ENCODE assay signal across 23 cellular contexts in genomic region chr11:30873924-30874323, GRCh38.
DNase-seq lines count a peak whose midpoint lies in the region; ATAC-seq and TF ChIP-seq lines count a peak whose summit lies in the region.
"Had no signal": no experiment of that assay in that cellular context is flagged by ENCODE, and none has a peak within 500 bp of the region (broad histone marks: within the 10 kb centered on the region; RNA-seq: fewer than 3 reads in every experiment).

No MANE protein-coding gene starts in this region.

- H3K27me3 Mint-ChIP-seq in mesothelial cell of epicardium (ENCODE audit: low read depth), result no peaks in the 10 kb centered on the region
- H3K27me3 Mint-ChIP-seq: CD4-positive, alpha-beta T cell; CD8-positive, alpha-beta memory T cell had no signal

- no peak overlapping the region for H3K4me2 ChIP-seq in OCI-LY7 (ENCODE audit: low read length)
- H3K4me2 ChIP-seq: A549; BLaER1 treated with 17β-estradiol and CSF1 and Interleukin-3, amounts not matched to agents 10 nM and 100 nM had no signal

- H3K4me1 ChIP-seq in OCI-LY7 (ENCODE audit: insufficient read depth, low read length, poor library complexity, severe bottlenecking), result no peaks in the 10 kb centered on the region
- H3K4me1 ChIP-seq: A549; BE2C; BLaER1 treated with 17β-estradiol and CSF1 and Interleukin-3, amounts not matched to agents 10 nM and 100 nM had no signal

- no peaks in the 10 kb centered on the region for H4K20me1 ChIP-seq in OCI-LY7 (ENCODE audit: insufficient read depth, low read length)
- H4K20me1 ChIP-seq: BLaER1 treated with 17β-estradiol and CSF1 and Interleukin-3, amounts not matched to agents 10 nM and 100 nM had no signal

- no peaks in the 10 kb centered on the region for H3K9me2 ChIP-seq in OCI-LY7 (ENCODE audit: insufficient read depth, low read length)

- H3K4me1 Mint-ChIP-seq in mesothelial cell of epicardium, result peaks cover 63% of the 10 kb centered on the region
- H3K4me1 Mint-ChIP-seq: CD14-positive monocyte; CD8-positive, alpha-beta memory T cell had no signal

- intact Hi-C loops in OCI-LY7 (cut with micrococcal nuclease; ENCODE audit: unreplicated experiment), result no loop called here

- peak overlapping the region; percentile 57 for H3K27ac Mint-ChIP-seq in mesothelial cell of epicardium
- H3K27ac Mint-ChIP-seq: CD14-positive monocyte; CD4-positive, alpha-beta T cell; CD8-positive, alpha-beta memory T cell had no signal

- POLR2A ChIA-PET in OCI-LY7 (lab: Charles Lee), result no interaction called here

- no peak for TF ChIP-seq CTCF in mesothelial cell of epicardium (IDR thresholded peaks at IDR 0.05; ENCODE audit: unreplicated experiment)
- TF ChIP-seq CTCF in OCI-LY7 (conservative IDR thresholded peaks at IDR 0.05; ENCODE audit: low read length), result no peak

- no peak overlapping the region for H2AFZ ChIP-seq in OCI-LY7 (ENCODE audit: low read length)

- no peaks in the 10 kb centered on the region for H3K9me3 Mint-ChIP-seq in mesothelial cell of epicardium
- H3K9me3 Mint-ChIP-seq: CD4-positive, alpha-beta T cell; CD8-positive, alpha-beta memory T cell had no signal

- H3K36me3 Mint-ChIP-seq in mesothelial cell of epicardium, result no peaks in the 10 kb centered on the region
- H3K36me3 Mint-ChIP-seq: CD14-positive monocyte; CD8-positive, alpha-beta memory T cell had no signal

- ATAC-seq in GM21447 (IDR thresholded peaks at IDR 0.05; ENCODE audit: unreplicated experiment) (no peak), GM19452 (IDR thresholded peaks at IDR 0.05; ENCODE audit: unreplicated experiment) (no peak)
- ATAC-seq: A549 had no signal

- H3K4me3 Mint-ChIP-seq in mesothelial cell of epicardium, result no peak overlapping the region
- H3K4me3 Mint-ChIP-seq: CD14-positive monocyte; CD4-positive, alpha-beta T cell; CD8-positive, alpha-beta memory T cell had no signal

- CTCF ChIA-PET in OCI-LY7 (lab: Charles Lee; ENCODE audit: unreplicated experiment), result no interaction called here

- no TSS peak for BruUV-seq in OCI-LY7 (replicated peaks; lab: Mats Ljungman, UMichigan)

- no peaks in the 10 kb centered on the region for H3K79me2 ChIP-seq in OCI-LY7 (ENCODE audit: insufficient read depth, low read depth, low read length)

- no peak overlapping the region for H3K27ac ChIP-seq in OCI-LY7 (ENCODE audit: low read depth, low read length, poor library complexity, severe bottlenecking)
- H3K27ac ChIP-seq: A549; BLaER1 treated with 17β-estradiol and CSF1 and Interleukin-3, amounts not matched to agents 10 nM and 100 nM had no signal

- H3K4me3 ChIP-seq in OCI-LY7 (ENCODE audit: low read depth, low read length, poor library complexity, severe bottlenecking), result no peak overlapping the region
- H3K4me3 ChIP-seq: A549; BLaER1 treated with 17β-estradiol and CSF1 and Interleukin-3, amounts not matched to agents 10 nM and 100 nM had no signal

- no peaks in the 10 kb centered on the region for H3K9me3 ChIP-seq in OCI-LY7 (ENCODE audit: low read length)
- H3K9me3 ChIP-seq: A549; BE2C; BLaER1 treated with 17β-estradiol and CSF1 and Interleukin-3, amounts not matched to agents 10 nM and 100 nM had no signal

- DNase-seq in COLO829 (ENCODE audit: low spot score) (peak; percentile 27), NCI-H69 (lab: John Stamatoyannopoulos, UW) (peak; percentile 33), mesothelial cell of epicardium (ENCODE audit: low spot score in 2 of 2, unreplicated experiment in 2 of 2) (no peak), pons (ENCODE audit: low spot score) (peak; percentile 35), OCI-LY7 (ENCODE audit: low spot score) (no peak)
- DNase-seq: 8988T; ACHN; AML-193; BE2C; Calu3; CD4-positive, alpha-beta T cell; CD8-positive, alpha-beta memory T cell; COR-L47; DMS53; DMS79 treated with DMSO at 0.1 percent for 48 hours; GF-D8; H7; HCEC 1CT had no signal

- no peaks in the 10 kb centered on the region for H3K36me3 ChIP-seq in OCI-LY7 (ENCODE audit: insufficient read depth, low read length)
- H3K36me3 ChIP-seq: BE2C; BLaER1 treated with 17β-estradiol and CSF1 and Interleukin-3, amounts not matched to agents 10 nM and 100 nM had no signal

Comparison
In these comparisons a context has a peak if more than half of its experiments do, and no peak if none do; other contexts are left out.
1. DNase-seq: peak in COLO829 (single experiment), NCI-H69 (single experiment) and pons (single experiment); none in mesothelial cell of epicardium (0 of 2) and OCI-LY7 (single experiment).